ENCODE assay signal across 1 cellular context in the genomic region with DNA sequence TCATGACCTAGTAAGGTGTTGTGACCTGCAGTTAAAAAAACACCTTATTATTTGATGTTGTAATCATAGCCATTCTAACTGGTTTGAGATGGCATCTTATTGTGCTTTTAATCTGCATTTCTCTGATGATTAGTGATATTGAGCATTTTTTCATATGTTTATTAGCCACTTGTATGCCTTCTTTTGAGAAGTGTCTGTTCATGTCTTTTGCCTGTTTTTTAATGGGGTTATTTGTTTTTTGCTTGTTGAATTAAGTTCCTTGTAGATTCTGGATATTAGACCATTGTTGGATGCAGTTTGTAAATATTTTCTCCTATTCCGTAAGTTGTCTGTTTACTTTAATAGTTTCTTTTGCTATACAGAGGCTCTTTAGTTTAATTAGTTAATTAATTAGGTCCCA.
TF ChIP-seq lines count a peak whose summit lies in the region.

No MANE protein-coding gene starts in this region.

TF ChIP-seq in HepG2, 621 proteins besides CTCF, POLR2A, EP300 and RAD21 (continued from another document):
- TF ChIP-seq HNF4G (IDR thresholded peaks at IDR 0.05; ENCODE audit: borderline replicate concordance, low read depth, low read length): no peak
- no peak for TF ChIP-seq HNF4G (CRISPR knock-in tag; IDR thresholded peaks at IDR 0.05; ENCODE audit: borderline replicate concordance, low read depth)
